Comparison of ENCODE assay signal across 17 cellular contexts in the genomic region with DNA sequence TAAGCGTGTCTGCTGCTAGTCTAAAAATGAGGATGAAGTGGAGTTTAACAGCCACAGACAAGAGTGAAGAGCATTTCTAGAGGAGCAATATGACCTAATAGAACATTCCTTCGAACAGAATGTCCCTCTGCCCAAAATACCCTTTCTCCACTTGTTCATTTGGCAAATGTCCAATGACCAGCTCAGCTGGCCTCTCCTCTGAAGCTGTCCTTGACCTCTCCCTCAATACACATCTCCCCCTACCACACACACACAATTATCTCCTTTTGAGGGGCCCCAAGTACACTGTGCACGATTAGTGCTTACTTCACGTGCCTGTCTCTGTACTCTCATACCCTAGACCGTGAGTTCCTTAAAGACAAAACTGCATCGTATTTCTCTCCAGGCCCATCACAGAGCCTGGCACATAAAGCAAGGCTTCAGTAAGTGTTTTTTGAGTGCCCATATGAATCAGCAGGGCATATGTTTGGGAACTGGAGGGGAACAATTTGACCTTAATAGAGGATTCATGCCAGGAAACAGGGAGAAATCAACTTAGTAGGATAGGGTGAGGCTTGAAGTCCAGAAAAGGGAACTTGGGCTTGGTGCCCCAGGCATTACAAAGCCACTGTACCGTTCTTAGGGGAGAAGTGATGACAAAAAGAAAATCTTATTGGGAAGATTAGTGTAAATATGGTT. TPM values are rescaled to one million over a fixed set of nuclear protein-coding genes. Genes with fewer than 3 reads are reported as not detected.
"Had no signal": no experiment of that assay in that cellular context is flagged by ENCODE, and none has a peak within 500 bp of the region (broad histone marks: within the 10 kb centered on the region; RNA-seq: fewer than 3 reads in every experiment).

No MANE protein-coding gene starts in this region.

- H3K27ac ChIP-seq: hepatocyte, lower lobe of right lung, prostate gland, WERI-Rb-1 had no signal

- H3K9me3 ChIP-seq: lower lobe of right lung, prostate gland, testis had no signal

- ATAC-seq: activated CD4-positive, alpha-beta T cell treated with anti-CD3 and anti-CD28 coated beads for 36 hours; activated T-cell treated with anti-CD3 and anti-CD28 coated beads, Interleukin-2, amount 50 U/mL, for 72 hours; naive thymus-derived CD8-positive, alpha-beta T cell; stimulated activated naive CD8-positive, alpha-beta T cell treated with anti-CD3 and anti-CD28 coated beads, Interleukin-15, Interleukin-2, amounts not matched to agents 100 U/mL and 50 U/mL, for 24 hours had no signal

- H3K36me3 ChIP-seq: lower lobe of right lung, prostate gland, WERI-Rb-1 had no signal

- H3K27me3 ChIP-seq: hepatocyte, testis had no signal

- DNase-seq: activated CD4-positive, alpha-beta memory T cell treated with anti-CD3 and anti-CD28 coated beads, Interleukin-2, amount 10 ng/mL, durations not matched to agents 7 days and 5 days; activated CD4-positive, alpha-beta T cell treated with anti-CD3 and anti-CD28 coated beads for 36 hours; activated gamma-delta T cell treated with Interleukin-2 at 50 U/mL for 16 hours; activated naive CD8-positive, alpha-beta T cell treated with anti-CD3 and anti-CD28 coated beads, Interleukin-2, amount 10 ng/mL, durations not matched to agents 7 days and 5 days; activated T-cell treated with anti-CD3 and anti-CD28 coated beads, Interleukin-2, amount 50 U/mL, for 72 hours; anterior cingulate cortex; lower lobe of right lung; midbrain; naive thymus-derived CD8-positive, alpha-beta T cell; stimulated activated CD4-positive, alpha-beta T cell treated with anti-CD3 and anti-CD28 coated beads, Interleukin-2, amount 100 ng/mL, for 48 hours; stimulated activated naive CD8-positive, alpha-beta T cell treated with anti-CD3 and anti-CD28 coated beads, Interleukin-15, Interleukin-2, amounts not matched to agents 100 U/mL and 50 U/mL, for 24 hours; T-helper 9 cell; testis had no signal

- H3K4me3 ChIP-seq: hepatocyte, lower lobe of right lung, prostate gland, testis had no signal

- H3K4me1 ChIP-seq: lower lobe of right lung, prostate gland had no signal

RNA-seq across cellular contexts. Expression of gene NCAM1, which starts 18.1 kb away (rescaled TPM):
- total RNA-seq: endothelial cell of umbilical vein had no signal
